In the genomic region with DNA sequence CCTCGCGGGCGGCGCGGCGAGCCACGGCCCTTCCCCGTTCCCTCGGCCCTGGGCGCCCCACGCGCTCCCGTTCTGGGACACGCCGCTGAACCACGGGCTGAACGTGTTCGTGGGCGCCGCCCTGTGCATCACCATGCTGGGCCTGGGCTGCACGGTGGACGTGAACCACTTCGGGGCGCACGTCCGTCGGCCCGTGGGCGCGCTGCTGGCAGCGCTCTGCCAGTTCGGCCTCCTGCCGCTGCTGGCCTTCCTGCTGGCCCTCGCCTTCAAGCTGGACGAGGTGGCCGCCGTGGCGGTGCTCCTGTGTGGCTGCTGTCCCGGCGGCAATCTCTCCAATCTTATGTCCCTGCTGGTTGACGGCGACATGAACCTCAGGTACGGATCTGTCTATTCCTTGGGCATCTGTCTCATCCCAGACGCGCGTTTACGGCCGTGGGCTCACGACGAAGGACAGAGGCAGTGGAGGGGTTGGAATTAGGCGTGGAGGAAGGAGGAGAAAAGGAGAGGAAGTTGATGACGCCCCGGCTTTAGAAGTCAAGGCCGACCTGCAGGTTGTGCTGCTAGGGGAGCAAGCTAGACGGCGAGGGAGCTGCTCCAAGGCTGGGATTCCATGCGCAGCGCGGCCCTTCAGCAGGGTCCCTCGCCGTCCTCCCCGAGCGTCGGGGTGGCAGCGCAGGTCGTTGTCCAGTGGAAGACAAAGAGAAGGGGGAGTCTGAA, we compare ENCODE assay signal across 9 cellular contexts. TPM values are rescaled to one million over a fixed set of nuclear protein-coding genes. Genes with fewer than 3 reads are reported as not detected.
A peak's percentile ranks its signal among the peaks of the same experiment; 100 is the strongest.
DNase-seq lines count a peak whose midpoint lies in the region; ATAC-seq and TF ChIP-seq lines count a peak whose summit lies in the region.
"Had no signal": no experiment of that assay in that cellular context is flagged by ENCODE, and none has a peak within 500 bp of the region (broad histone marks: within the 10 kb centered on the region; RNA-seq: fewer than 3 reads in every experiment).

No MANE protein-coding gene starts in this region.

- H3K27me3 Mint-ChIP-seq in activated naive CD4-positive, alpha-beta T cell treated with anti-CD3 and anti-CD28 coated beads for 36 hours (ENCODE audit: low read depth), result peaks cover 69% of the 10 kb centered on the region
- H3K27me3 Mint-ChIP-seq in activated naive CD4-positive, alpha-beta T cell treated with anti-CD3 and anti-CD28 coated beads, Interleukin-2, amount 50 U/mL, for 24 hours, result peaks cover 56% of the 10 kb centered on the region

- intact Hi-C loops in activated naive CD4-positive, alpha-beta T cell treated with anti-CD3 and anti-CD28 coated beads for 36 hours (cut with micrococcal nuclease), result loop anchor here (2.0 to 5.0 kb wide), 2 partner anchors 167 to 479 kb away; no protein-coding TSS in a partner anchor
- intact Hi-C loops in tibial artery (cut with DNase I; ENCODE audit: low total_unique reads), result no loop called here

- H3K27ac Mint-ChIP-seq in activated naive CD4-positive, alpha-beta T cell treated with anti-CD3 and anti-CD28 coated beads for 36 hours, result no peak overlapping the region
- no peak overlapping the region for H3K27ac Mint-ChIP-seq in activated naive CD4-positive, alpha-beta T cell treated with anti-CD3 and anti-CD28 coated beads, Interleukin-2, amount 50 U/mL, for 24 hours

- ATAC-seq in left lobe of liver (peak; percentile 25), HG02981 (IDR thresholded peaks at IDR 0.05; ENCODE audit: unreplicated experiment) (no peak)

- H3K27me3 ChIP-seq in tibial artery, result peaks cover 0 to 48% of the 10 kb centered on the region in 2 donors

- no peaks in the 10 kb centered on the region for H3K36me3 Mint-ChIP-seq in activated naive CD4-positive, alpha-beta T cell treated with anti-CD3 and anti-CD28 coated beads for 36 hours (ENCODE audit: low read depth)
- H3K36me3 Mint-ChIP-seq in activated naive CD4-positive, alpha-beta T cell treated with anti-CD3 and anti-CD28 coated beads, Interleukin-2, amount 50 U/mL, for 24 hours, result no peaks in the 10 kb centered on the region

- H3K9me3 ChIP-seq in tibial artery, result no peaks in the 10 kb centered on the region

- H3K4me3 Mint-ChIP-seq in activated naive CD4-positive, alpha-beta T cell treated with anti-CD3 and anti-CD28 coated beads for 36 hours, result peak overlapping the region; percentile 54
- H3K4me3 Mint-ChIP-seq in activated naive CD4-positive, alpha-beta T cell treated with anti-CD3 and anti-CD28 coated beads, Interleukin-2, amount 50 U/mL, for 24 hours, result peak overlapping the region; percentile 81

- H3K4me1 Mint-ChIP-seq in activated naive CD4-positive, alpha-beta T cell treated with anti-CD3 and anti-CD28 coated beads for 36 hours (ENCODE audit: low read depth), result peaks cover 11% of the 10 kb centered on the region
- peaks cover 17% of the 10 kb centered on the region for H3K4me1 Mint-ChIP-seq in activated naive CD4-positive, alpha-beta T cell treated with anti-CD3 and anti-CD28 coated beads, Interleukin-2, amount 50 U/mL, for 24 hours

- no peak overlapping the region for H3K27ac ChIP-seq in tibial artery

- DNase-seq in activated naive CD4-positive, alpha-beta T cell treated with anti-CD3 and anti-CD28 coated beads for 36 hours, result no peak
- DNase-seq in activated naive CD4-positive, alpha-beta T cell treated with Interleukin-2 at 50 U/mL for 16 hours, result no peak
- no peak for DNase-seq in left lobe of liver (ENCODE audit: low spot score)
- DNase-seq in tibial artery, result no peak
- no peak for DNase-seq in GM20000 (ENCODE audit: low spot score)
- DNase-seq in mesenteric fat pad (ENCODE audit: low spot score), result no peak

- H3K4me3 ChIP-seq in tibial artery, result peak overlapping the region; percentile 11 to 47

- no peaks in the 10 kb centered on the region for H3K9me3 Mint-ChIP-seq in activated naive CD4-positive, alpha-beta T cell treated with anti-CD3 and anti-CD28 coated beads for 36 hours
- H3K9me3 Mint-ChIP-seq in activated naive CD4-positive, alpha-beta T cell treated with anti-CD3 and anti-CD28 coated beads, Interleukin-2, amount 50 U/mL, for 24 hours, result no peaks in the 10 kb centered on the region

- CTCF ChIA-PET in activated naive CD4-positive, alpha-beta T cell treated with anti-CD3 and anti-CD28 coated beads for 36 hours (lab: Charles Lee), result interaction anchor here (0.5 to 1.2 kb wide), 2 partner anchors 37 to 203 kb away, joined by 3 read pairs; no protein-coding TSS in a partner anchor

- TF ChIP-seq CTCF in tibial artery (IDR thresholded peaks at IDR 0.05), result no peak
- no peak for TF ChIP-seq CTCF in GM20000 (IDR thresholded peaks at IDR 0.05; ENCODE audit: extremely low read depth, missing control alignments)

- H3K36me3 ChIP-seq in tibial artery, result no peaks in the 10 kb centered on the region

- peaks cover 0 to 10% (median 9%) of the 10 kb centered on the region in 4 donors for H3K4me1 ChIP-seq in tibial artery

RNA-seq across cellular contexts. Expression of gene SLC10A4, which starts 0.8 kb away (rescaled TPM):
- not detected for total RNA-seq in activated naive CD4-positive, alpha-beta T cell treated with anti-CD3 and anti-CD28 coated beads for 36 hours
- total RNA-seq in left lobe of liver, result 0.15 TPM
- total RNA-seq in mesenteric fat pad, result not detected
- total RNA-seq: HT-29 had no signal

RNA-seq across cellular contexts. Expression of gene ZAR1, which starts 6.1 kb away (rescaled TPM):
- not detected for total RNA-seq in activated naive CD4-positive, alpha-beta T cell treated with anti-CD3 and anti-CD28 coated beads for 36 hours
- total RNA-seq in left lobe of liver (not detected), mesenteric fat pad (not detected)
- total RNA-seq: HT-29 had no signal
